Comparison of ENCODE assay signal across 16 cellular contexts in genomic region chr1:234141006-234141405, GRCh38.
DNase-seq lines count a peak whose midpoint lies in the region; ATAC-seq and TF ChIP-seq lines count a peak whose summit lies in the region.
"Had no signal": no experiment of that assay in that cellular context is flagged by ENCODE, and none has a peak within 500 bp of the region (broad histone marks: within the 10 kb centered on the region; RNA-seq: fewer than 3 reads in every experiment).

No MANE protein-coding gene starts in this region.

- no peaks in the 10 kb centered on the region for H3K27me3 ChIP-seq in mammary epithelial cell (ENCODE audit: insufficient read depth, low read length)
- H3K27me3 ChIP-seq in PC-3 (ENCODE audit: low read length), result no peaks in the 10 kb centered on the region
- H3K27me3 ChIP-seq in esophagus muscularis mucosa, result no peaks in the 10 kb centered on the region
- no peaks in the 10 kb centered on the region for H3K27me3 ChIP-seq in MM.1S (replicated peaks; ENCODE audit: insufficient read depth, low read length)

- in situ Hi-C loops in mammary epithelial cell (cut with MboI; ENCODE audit: low sequenced_read_pairs in 2 of 2), result loop anchor here in 1 of 2 donors (10.0 kb wide), 1 partner anchor 174 kb away; no protein-coding TSS in a partner anchor

- intact Hi-C loops in mammary epithelial cell (cut with micrococcal nuclease), result no loop called here
- intact Hi-C loops in MCF 10A (cut with micrococcal nuclease), result no loop called here
- intact Hi-C loops in PC-3 (cut with micrococcal nuclease), result no loop called here
- intact Hi-C loops in esophagus muscularis mucosa (cut with DNase I), result no loop called here

- dilution Hi-C loops in mammary epithelial cell (cut with HindIII; ENCODE audit: low sequenced_read_pairs), result loop anchor here (10.0 kb wide), 1 partner anchor 174 kb away; no protein-coding TSS in a partner anchor

- H3K27ac ChIP-seq in mammary epithelial cell (ENCODE audit: insufficient read depth, low read depth, low read length) (peak overlapping the region; percentile 95), PC-3 (ENCODE audit: low read length) (peak overlapping the region; percentile 94), esophagus muscularis mucosa (replicated peaks in 1 of 4) (no peak overlapping the region), MM.1S (ENCODE audit: low read length) (no peak overlapping the region)
- H3K27ac ChIP-seq: C4-2B, HL-60 had no signal

- H3K9me3 ChIP-seq in mammary epithelial cell (replicated peaks; ENCODE audit: insufficient read depth, low read length) (no peaks in the 10 kb centered on the region), PC-3 (ENCODE audit: low read length) (no peaks in the 10 kb centered on the region), esophagus muscularis mucosa (no peaks in the 10 kb centered on the region), MM.1S (replicated peaks; ENCODE audit: insufficient read depth, low read length) (no peaks in the 10 kb centered on the region)
- H3K9me3 ChIP-seq: BE2C had no signal

- H3K79me2 ChIP-seq in mammary epithelial cell (ENCODE audit: insufficient read depth, low read length) (no peaks in the 10 kb centered on the region), PC-3 (ENCODE audit: low read length) (no peaks in the 10 kb centered on the region), MM.1S (ENCODE audit: low read length) (no peaks in the 10 kb centered on the region)

- H3K9ac ChIP-seq in mammary epithelial cell (ENCODE audit: insufficient read depth, low read length), result no peak overlapping the region
- peak overlapping the region; percentile 75 for H3K9ac ChIP-seq in PC-3 (ENCODE audit: low read length)
- H3K9ac ChIP-seq in MM.1S (ENCODE audit: low read length), result no peak overlapping the region

- ATAC-seq in PC-3, result peak; percentile 3; the same call in 1 of the 2 replicates

- no peaks in the 10 kb centered on the region for H3K27me3 Mint-ChIP-seq in MCF 10A (ENCODE audit: insufficient read depth, unreplicated experiment)

- no peak for TF ChIP-seq EP300 in esophagus muscularis mucosa (IDR thresholded peaks at IDR 0.05)

- H4K20me1 ChIP-seq in mammary epithelial cell (ENCODE audit: insufficient read depth, low read length) (no peaks in the 10 kb centered on the region), PC-3 (ENCODE audit: low read length) (no peaks in the 10 kb centered on the region), MM.1S (ENCODE audit: insufficient read depth, low read length) (no peaks in the 10 kb centered on the region)

- no peak for TF ChIP-seq CTCF in mammary epithelial cell (conservative IDR thresholded peaks at IDR 0.05 in 1 of 2, IDR thresholded peaks at IDR 0.05 in 1 of 2; ENCODE audit: extremely low read depth in 1 of 2, insufficient read depth in 1 of 2, low read depth in 1 of 2, low read length in 2 of 2)
- no peak for TF ChIP-seq CTCF in MCF 10A (IDR thresholded peaks at IDR 0.05; ENCODE audit: unreplicated experiment)
- TF ChIP-seq CTCF in PC-3 (conservative IDR thresholded peaks at IDR 0.05; ENCODE audit: low read depth, low read length), result no peak
- no peak for TF ChIP-seq CTCF in esophagus muscularis mucosa (IDR thresholded peaks at IDR 0.05)
- no peak for TF ChIP-seq CTCF in MM.1S (IDR thresholded peaks at IDR 0.05; ENCODE audit: low read length)

- H3F3A ChIP-seq in PC-3 (ENCODE audit: low read length, unreplicated experiment) (no peaks in the 10 kb centered on the region), MM.1S (ENCODE audit: insufficient read depth, low read length) (no peaks in the 10 kb centered on the region)

- H3K4me3 Mint-ChIP-seq in MCF 10A (ENCODE audit: unreplicated experiment), result no peak overlapping the region

- H3K9me2 ChIP-seq in PC-3 (replicated peaks; ENCODE audit: low read length), result no peaks in the 10 kb centered on the region
- H3K9me2 ChIP-seq in MM.1S (replicated peaks; ENCODE audit: insufficient read depth, low read length), result no peaks in the 10 kb centered on the region

- H3K4me3 ChIP-seq in mammary epithelial cell (replicated peaks in 1 of 3; ENCODE audit: insufficient read depth in 1 of 3, low read depth in 2 of 3, low read length in 3 of 3) (no peak overlapping the region), PC-3 (ENCODE audit: low read length) (no peak overlapping the region), esophagus muscularis mucosa (no peak overlapping the region), MM.1S (ENCODE audit: low read length) (no peak overlapping the region)

- peaks cover 6% of the 10 kb centered on the region for H3K4me1 Mint-ChIP-seq in MCF 10A (ENCODE audit: insufficient read depth, unreplicated experiment)
- H3K4me1 Mint-ChIP-seq: CD4-positive, alpha-beta memory T cell had no signal

- no peak overlapping the region for H3K4me2 ChIP-seq in mammary epithelial cell (ENCODE audit: insufficient read depth, low read depth, low read length)
- no peak overlapping the region for H3K4me2 ChIP-seq in PC-3 (ENCODE audit: low read length)
- H3K4me2 ChIP-seq in MM.1S (ENCODE audit: low read depth, low read length), result no peak overlapping the region

- CTCF ChIA-PET in mammary epithelial cell (lab: Charles Lee; ENCODE audit: low non-redundant PET), result no interaction called here
- CTCF ChIA-PET in MCF 10A (lab: Yijun Ruan, JAX), result interaction anchor here (0.5 to 2.4 kb wide), 9 partner anchors 8 to 748 kb away, joined by 3 to 14 read pairs (median 5); no protein-coding TSS in a partner anchor
- CTCF ChIA-PET in PC-3 (lab: Charles Lee), result no interaction called here

- no peak for TF ChIP-seq POLR2A in esophagus muscularis mucosa (IDR thresholded peaks at IDR 0.05; ENCODE audit: low read depth)

- H3K36me3 ChIP-seq in mammary epithelial cell (ENCODE audit: insufficient read depth, low read length), result no peaks in the 10 kb centered on the region
- no peaks in the 10 kb centered on the region for H3K36me3 ChIP-seq in PC-3 (ENCODE audit: low read depth, low read length)
- H3K36me3 ChIP-seq in esophagus muscularis mucosa, result no peaks in the 10 kb centered on the region
- no peaks in the 10 kb centered on the region for H3K36me3 ChIP-seq in MM.1S (replicated peaks; ENCODE audit: insufficient read depth, low read length)
- H3K36me3 ChIP-seq: BE2C had no signal

- no peaks in the 10 kb centered on the region for H3K36me3 Mint-ChIP-seq in MCF 10A (ENCODE audit: insufficient read depth, unreplicated experiment)
- H3K36me3 Mint-ChIP-seq: CD4-positive, alpha-beta memory T cell had no signal

- H3K27ac Mint-ChIP-seq in MCF 10A (ENCODE audit: low read depth, unreplicated experiment), result no peak overlapping the region
- H3K27ac Mint-ChIP-seq: CD4-positive, alpha-beta memory T cell had no signal

- H3K9me3 Mint-ChIP-seq in MCF 10A (ENCODE audit: unreplicated experiment), result peaks cover 12% of the 10 kb centered on the region
- H3K9me3 Mint-ChIP-seq: CD4-positive, alpha-beta memory T cell had no signal

- POLR2A ChIA-PET in MCF 10A (lab: Yijun Ruan, JAX), result interaction anchor here (1.2 to 1.7 kb wide), 4 partner anchors 8 to 233 kb away, joined by 3 to 8 read pairs (median 4); partner anchors contain the start of gene COA6
- POLR2A ChIA-PET in PC-3 (lab: Charles Lee; ENCODE audit: unreplicated experiment), result interaction anchor here (0.6 kb wide), 1 partner anchor 504 kb away, joined by 3 read pairs; no protein-coding TSS in a partner anchor

- no TSS peak for BruUV-seq in mammary epithelial cell (replicated peaks; lab: Mats Ljungman, UMichigan)
- BruUV-seq in MCF 10A (replicated peaks; lab: Mats Ljungman, UMichigan), result no TSS peak
- no TSS peak for BruUV-seq in PC-3 (replicated peaks; lab: Mats Ljungman, UMichigan)

- H3K4me1 ChIP-seq in mammary epithelial cell (ENCODE audit: insufficient read depth, low read length) (peaks cover 36% of the 10 kb centered on the region), PC-3 (ENCODE audit: insufficient read depth, low read length) (peaks cover 18% of the 10 kb centered on the region), esophagus muscularis mucosa (no peaks in the 10 kb centered on the region), MM.1S (ENCODE audit: low read length) (no peaks in the 10 kb centered on the region)
- H3K4me1 ChIP-seq: BE2C had no signal

- no peak overlapping the region for H2AFZ ChIP-seq in mammary epithelial cell (ENCODE audit: low read depth, low read length)
- no peak overlapping the region for H2AFZ ChIP-seq in PC-3 (ENCODE audit: low read length)
- no peak overlapping the region for H2AFZ ChIP-seq in MM.1S (ENCODE audit: low read length)

- 91% methylated on average over 2 of the region's 2 CpGs for WGBS in mammary epithelial cell (ENCODE audit: low coverage, missing lambda C conversion rate)
- WGBS in esophagus muscularis mucosa, result 83% methylated on average over 2 of the region's 2 CpGs

- DNase-seq in mammary epithelial cell, result no peak
- DNase-seq in MCF 10A (ENCODE audit: unreplicated experiment), result no peak
- peak; percentile 22 for DNase-seq in PC-3
- peak; percentile 68 for DNase-seq in esophagus muscularis mucosa (ENCODE audit: extremely low spot score)
- no peak for DNase-seq in MM.1S
- no peak for DNase-seq in midbrain (lab: John Stamatoyannopoulos, UW)
- DNase-seq in T-helper 1 cell, result no peak
- DNase-seq: 8988T; BE2C; CD4-positive, alpha-beta memory T cell; DMS79; GDM1; HCEC 1CT; KBM-7 had no signal

Comparison
In these comparisons a context has a peak if more than half of its experiments do, and no peak if none do; other contexts are left out.
1. DNase-seq: peak in PC-3 (single experiment) and esophagus muscularis mucosa (single experiment); none in mammary epithelial cell (single experiment), MCF 10A (single experiment), MM.1S (single experiment), midbrain (single experiment) and T-helper 1 cell (0 of 5).
2. H3K27ac ChIP-seq: peak in mammary epithelial cell (single experiment) and PC-3 (single experiment); none in esophagus muscularis mucosa (0 of 4) and MM.1S (single experiment).